Comparison of ENCODE assay signal across 10 cellular contexts in genomic region chr10:15196335-15196834, GRCh38. TPM values are rescaled to one million over a fixed set of nuclear protein-coding genes. Genes with fewer than 3 reads are reported as not detected.
DNase-seq lines count a peak whose midpoint lies in the region; ATAC-seq and TF ChIP-seq lines count a peak whose summit lies in the region.
"Had no signal": no experiment of that assay in that cellular context is flagged by ENCODE, and none has a peak within 500 bp of the region (broad histone marks: within the 10 kb centered on the region; RNA-seq: fewer than 3 reads in every experiment).

No MANE protein-coding gene starts in this region.

- DNase-seq in T-helper 2 cell treated with Interferon-gamma antibody and Interleukin-4, amounts not matched to agents 5 μg/mL and 100 μg/mL, for 36 hours (ENCODE audit: low spot score): no peak
- DNase-seq in T-helper 2 cell (no peak), WTC11 (ENCODE audit: low spot score) (no peak), cardiac septum (ENCODE audit: low spot score) (peak; percentile 31), SW480 (ENCODE audit: low spot score) (no peak), HuH-7 (ENCODE audit: low spot score) (no peak), GM19240 (ENCODE audit: insufficient read length, low spot score) (no peak)
- DNase-seq in stimulated activated effector memory CD8-positive, alpha-beta T cell treated with anti-CD3 and anti-CD28 coated beads, Interleukin-12 subunit alpha, Interleukin-12 subunit beta, amount 100 ng/mL, for 72 hours (ENCODE audit: low spot score in 2 of 2): no peak
- DNase-seq: pancreas; stimulated activated CD4-positive, alpha-beta T cell treated with anti-CD3 and anti-CD28 coated beads, Interleukin-2, amount 100 ng/mL, for 24 hours had no signal

- peak overlapping the region; percentile 41 for H3K27ac Mint-ChIP-seq in T-helper 2 cell treated with Interferon-gamma antibody and Interleukin-4, amounts not matched to agents 5 μg/mL and 100 μg/mL, for 36 hours
- H3K27ac Mint-ChIP-seq in WTC11: peak overlapping the region; percentile 7; the same call in 1 of the 2 replicates
- H3K27ac Mint-ChIP-seq in stimulated activated effector memory CD8-positive, alpha-beta T cell treated with anti-CD3 and anti-CD28 coated beads, Interleukin-12 subunit alpha, Interleukin-12 subunit beta, amount 100 ng/mL, for 72 hours: no peak overlapping the region

- CTCF ChIA-PET in WTC11 (lab: Charles Lee): interaction anchor here (0.7 kb wide), 1 partner anchor 49 kb away, joined by 3 read pairs; no protein-coding TSS in a partner anchor

- H3K36me3 Mint-ChIP-seq in T-helper 2 cell treated with Interferon-gamma antibody and Interleukin-4, amounts not matched to agents 5 μg/mL and 100 μg/mL, for 36 hours (ENCODE audit: low read depth): peaks cover 3% of the 10 kb centered on the region
- no peaks in the 10 kb centered on the region for H3K36me3 Mint-ChIP-seq in WTC11
- H3K36me3 Mint-ChIP-seq in stimulated activated effector memory CD8-positive, alpha-beta T cell treated with anti-CD3 and anti-CD28 coated beads, Interleukin-12 subunit alpha, Interleukin-12 subunit beta, amount 100 ng/mL, for 72 hours: peaks cover 5% of the 10 kb centered on the region

- H3K4me3 Mint-ChIP-seq in T-helper 2 cell treated with Interferon-gamma antibody and Interleukin-4, amounts not matched to agents 5 μg/mL and 100 μg/mL, for 36 hours: no peak overlapping the region
- peak overlapping the region; percentile 30 for H3K4me3 Mint-ChIP-seq in WTC11
- H3K4me3 Mint-ChIP-seq in stimulated activated effector memory CD8-positive, alpha-beta T cell treated with anti-CD3 and anti-CD28 coated beads, Interleukin-12 subunit alpha, Interleukin-12 subunit beta, amount 100 ng/mL, for 72 hours: peak overlapping the region; percentile 43

- POLR2A ChIA-PET in WTC11 (lab: Charles Lee): no interaction called here

- no peaks in the 10 kb centered on the region for H3K9me3 Mint-ChIP-seq in T-helper 2 cell treated with Interferon-gamma antibody and Interleukin-4, amounts not matched to agents 5 μg/mL and 100 μg/mL, for 36 hours
- no peaks in the 10 kb centered on the region for H3K9me3 Mint-ChIP-seq in WTC11
- H3K9me3 Mint-ChIP-seq in stimulated activated effector memory CD8-positive, alpha-beta T cell treated with anti-CD3 and anti-CD28 coated beads, Interleukin-12 subunit alpha, Interleukin-12 subunit beta, amount 100 ng/mL, for 72 hours: no peaks in the 10 kb centered on the region

- peaks cover 6% of the 10 kb centered on the region for H3K27me3 Mint-ChIP-seq in T-helper 2 cell treated with Interferon-gamma antibody and Interleukin-4, amounts not matched to agents 5 μg/mL and 100 μg/mL, for 36 hours (ENCODE audit: low read depth)
- no peaks in the 10 kb centered on the region for H3K27me3 Mint-ChIP-seq in WTC11 (ENCODE audit: low read depth)

- peaks cover 45% of the 10 kb centered on the region for H3K4me1 Mint-ChIP-seq in T-helper 2 cell treated with Interferon-gamma antibody and Interleukin-4, amounts not matched to agents 5 μg/mL and 100 μg/mL, for 36 hours (ENCODE audit: low read depth)
- H3K4me1 Mint-ChIP-seq in WTC11: peaks cover 12% of the 10 kb centered on the region
- H3K4me1 Mint-ChIP-seq in stimulated activated effector memory CD8-positive, alpha-beta T cell treated with anti-CD3 and anti-CD28 coated beads, Interleukin-12 subunit alpha, Interleukin-12 subunit beta, amount 100 ng/mL, for 72 hours: peaks cover 12% of the 10 kb centered on the region

- intact Hi-C loops in cardiac septum (cut with DNase I): no loop called here

- peak; percentile 50 for ATAC-seq in WTC11
- no peak for ATAC-seq in stimulated activated effector memory CD8-positive, alpha-beta T cell treated with anti-CD3 and anti-CD28 coated beads, Interleukin-12 subunit alpha, Interleukin-12 subunit beta, amount 100 ng/mL, for 72 hours

- no peak for TF ChIP-seq CTCF in WTC11 (IDR thresholded peaks at IDR 0.05)

TF ChIP-seq in WTC11, 78 proteins besides CTCF, POLR2A, EP300 and RAD21:
- TF ChIP-seq ZNF232 (CRISPR knock-in tag; IDR thresholded peaks at IDR 0.05): no peak
- TF ChIP-seq ZMAT4 (CRISPR knock-in tag; IDR thresholded peaks at IDR 0.05): no peak
- no peak for TF ChIP-seq NFE2L1 (CRISPR knock-in tag; IDR thresholded peaks at IDR 0.05)
- TF ChIP-seq USF2 (CRISPR knock-in tag; IDR thresholded peaks at IDR 0.05): no peak
- 0 out of 2 replicates have a peak, but pooled peaks have one; percentile 29 for TF ChIP-seq ZNF512 (CRISPR knock-in tag; IDR thresholded peaks at IDR 0.05; ENCODE audit: borderline replicate concordance)
- TF ChIP-seq, protein P1, sequence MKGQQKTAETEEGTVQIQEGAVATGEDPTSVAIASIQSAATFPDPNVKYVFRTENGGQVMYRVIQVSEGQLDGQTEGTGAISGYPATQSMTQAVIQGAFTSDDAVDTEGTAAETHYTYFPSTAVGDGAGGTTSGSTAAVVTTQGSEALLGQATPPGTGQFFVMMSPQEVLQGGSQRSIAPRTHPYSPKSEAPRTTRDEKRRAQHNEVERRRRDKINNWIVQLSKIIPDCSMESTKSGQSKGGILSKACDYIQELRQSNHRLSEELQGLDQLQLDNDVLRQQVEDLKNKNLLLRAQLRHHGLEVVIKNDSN (CRISPR knock-in tag; IDR thresholded peaks at IDR 0.05): no peak
- TF ChIP-seq SP1 (CRISPR knock-in tag; conservative IDR thresholded peaks at IDR 0.05): no peak

RNA-seq across cellular contexts. Expression of gene NMT2, which starts 27.9 kb away (rescaled TPM):
- total RNA-seq in WTC11 (2021) (9.6 to 11.8 TPM (median 11.7 TPM) in 3 replicates), cardiac septum (11.0 TPM)
